ENCODE assay signal across 10 cellular contexts in genomic region chr20:54172856-54173652, GRCh38. TPM values are rescaled to one million over a fixed set of nuclear protein-coding genes. Genes with fewer than 3 reads are reported as not detected.
A peak's percentile ranks its signal among the peaks of the same experiment; 100 is the strongest.
DNase-seq lines count a peak whose midpoint lies in the region; ATAC-seq and TF ChIP-seq lines count a peak whose summit lies in the region.
"Had no signal": no experiment of that assay in that cellular context is flagged by ENCODE, and none has a peak within 500 bp of the region (broad histone marks: within the 10 kb centered on the region; RNA-seq: fewer than 3 reads in every experiment).

No MANE protein-coding gene starts in this region.

- no peak for TF ChIP-seq POLR2A in stomach (IDR thresholded peaks at IDR 0.05)

- H4K20me1 ChIP-seq in OCI-LY7 (ENCODE audit: insufficient read depth, low read length), result no peaks in the 10 kb centered on the region

- H3K4me1 ChIP-seq in HEK293 (ENCODE audit: control insufficient read depth, insufficient read depth, low read length) (peaks cover 15% of the 10 kb centered on the region), OCI-LY7 (ENCODE audit: insufficient read depth, low read length, poor library complexity, severe bottlenecking) (no peaks in the 10 kb centered on the region), stomach (peaks cover 22 to 27% (median 25%) of the 10 kb centered on the region in 4 donors)

- DNase-seq in AG10803 (ENCODE audit: low read depth) (no peak), left lobe of liver (ENCODE audit: low spot score) (no peak), OCI-LY7 (ENCODE audit: low spot score) (no peak), stomach (no peak)
- peak; percentile 11 for DNase-seq in activated naive CD8-positive, alpha-beta T cell treated with anti-CD3 and anti-CD28 coated beads, Interleukin-2, amount 50 U/mL, for 24 hours
- DNase-seq in activated CD4-positive, CD25-positive, alpha-beta regulatory T cell treated with anti-CD3 and anti-CD28 coated beads, Interleukin-2, amount 50 U/mL, for 72 hours, result no peak
- DNase-seq: small intestine had no signal

- no peak overlapping the region for H2AFZ ChIP-seq in OCI-LY7 (ENCODE audit: low read length)

- no peaks in the 10 kb centered on the region for H3K9me3 Mint-ChIP-seq in activated naive CD8-positive, alpha-beta T cell treated with anti-CD3 and anti-CD28 coated beads, Interleukin-2, amount 50 U/mL, for 24 hours

- peaks cover 21 to 99% (median 49%) of the 10 kb centered on the region in 3 donors for H3K27me3 ChIP-seq in stomach

- TF ChIP-seq CTCF in AG10803 (conservative IDR thresholded peaks at IDR 0.05; ENCODE audit: low read length) (no peak), HEK293 (tag by site-specific recombination; IDR thresholded peaks at IDR 0.05) (peak; percentile 41; the same call in 1 of the 2 replicates), OCI-LY7 (conservative IDR thresholded peaks at IDR 0.05; ENCODE audit: low read length) (no peak), stomach (IDR thresholded peaks at IDR 0.05) (no peak)

- H3K36me3 ChIP-seq in HEK293 (ENCODE audit: control insufficient read depth in 2 of 2, insufficient read depth in 1 of 2, low read length in 2 of 2), result no peaks in the 10 kb centered on the region
- H3K36me3 ChIP-seq in OCI-LY7 (ENCODE audit: insufficient read depth, low read length), result no peaks in the 10 kb centered on the region
- no peaks in the 10 kb centered on the region for H3K36me3 ChIP-seq in stomach

- H3K27ac Mint-ChIP-seq in activated naive CD8-positive, alpha-beta T cell treated with anti-CD3 and anti-CD28 coated beads, Interleukin-2, amount 50 U/mL, for 24 hours, result no peak overlapping the region

- H3K4me2 ChIP-seq in OCI-LY7 (ENCODE audit: low read length), result no peak overlapping the region

- peak; percentile 43 for ATAC-seq in activated naive CD8-positive, alpha-beta T cell treated with anti-CD3 and anti-CD28 coated beads, Interleukin-2, amount 50 U/mL, for 24 hours
- ATAC-seq in left lobe of liver (peak; percentile 31), HG03469 (IDR thresholded peaks at IDR 0.05; ENCODE audit: unreplicated experiment) (no peak)

- no peaks in the 10 kb centered on the region for H3K36me3 Mint-ChIP-seq in activated naive CD8-positive, alpha-beta T cell treated with anti-CD3 and anti-CD28 coated beads, Interleukin-2, amount 50 U/mL, for 24 hours (ENCODE audit: low read depth)

- intact Hi-C loops in OCI-LY7 (cut with micrococcal nuclease; ENCODE audit: unreplicated experiment) (no loop called here), stomach (cut with DNase I; ENCODE audit: low total_unique reads) (no loop called here)

- peaks cover 74% of the 10 kb centered on the region for H3K27me3 Mint-ChIP-seq in activated naive CD8-positive, alpha-beta T cell treated with anti-CD3 and anti-CD28 coated beads, Interleukin-2, amount 50 U/mL, for 24 hours

- no peaks in the 10 kb centered on the region for H3K9me3 ChIP-seq in HEK293 (ENCODE audit: control insufficient read depth, insufficient read depth, low read depth, low read length)
- no peaks in the 10 kb centered on the region for H3K9me3 ChIP-seq in OCI-LY7 (ENCODE audit: low read length)
- no peaks in the 10 kb centered on the region for H3K9me3 ChIP-seq in stomach

- POLR2A ChIA-PET in HEK293 (lab: Yijun Ruan, JAX) (no interaction called here), OCI-LY7 (lab: Charles Lee) (interaction anchor here (0.6 kb wide), 1 partner anchor 63 kb away, joined by 3 read pairs; no protein-coding TSS in a partner anchor)

- H3K4me1 Mint-ChIP-seq in activated naive CD8-positive, alpha-beta T cell treated with anti-CD3 and anti-CD28 coated beads, Interleukin-2, amount 50 U/mL, for 24 hours, result peaks cover 13% of the 10 kb centered on the region

- H3K27ac ChIP-seq in HEK293 (ENCODE audit: extremely low read depth, low read depth, low read length) (peak overlapping the region; percentile 8; the same call in 1 of the 2 replicates), OCI-LY7 (ENCODE audit: low read depth, low read length, poor library complexity, severe bottlenecking) (no peak overlapping the region), stomach (no peak overlapping the region)

- BruUV-seq in OCI-LY7 (replicated peaks; lab: Mats Ljungman, UMichigan), result no TSS peak

- peak overlapping the region; percentile 36 for H3K4me3 Mint-ChIP-seq in activated naive CD8-positive, alpha-beta T cell treated with anti-CD3 and anti-CD28 coated beads, Interleukin-2, amount 50 U/mL, for 24 hours

- no peaks in the 10 kb centered on the region for H3K9me2 ChIP-seq in OCI-LY7 (ENCODE audit: insufficient read depth, low read length)

- CTCF ChIA-PET in HEK293 (lab: Yijun Ruan, JAX), result interaction anchor here (0.6 kb wide), 1 partner anchor 69 kb away, joined by 3 read pairs; no protein-coding TSS in a partner anchor
- CTCF ChIA-PET in OCI-LY7 (lab: Charles Lee; ENCODE audit: unreplicated experiment), result no interaction called here

- WGBS in stomach, 5 donors, result 1 to 5% (median 2%) methylated on average over 33 to 66 of the region's 66 CpGs

- TF ChIP-seq EP300 in stomach (IDR thresholded peaks at IDR 0.05), result no peak

- no peaks in the 10 kb centered on the region for H3K79me2 ChIP-seq in OCI-LY7 (ENCODE audit: insufficient read depth, low read depth, low read length)

- H3K4me3 ChIP-seq in AG10803 (ENCODE audit: low read length) (peak overlapping the region; percentile 35), HEK293 (ENCODE audit: low read depth, low read length) (peak overlapping the region; percentile 27), OCI-LY7 (ENCODE audit: low read depth, low read length, poor library complexity, severe bottlenecking) (no peak overlapping the region), stomach (peak overlapping the region in 2 of 4 donors; percentile 23 to 38)

TF ChIP-seq in HEK293, 187 proteins besides CTCF, POLR2A, EP300 and RAD21 (continues in another document):
- TF ChIP-seq ZNF76 (tag by site-specific recombination; IDR thresholded peaks at IDR 0.05; ENCODE audit: borderline replicate concordance, low read depth), result 0 out of 2 replicates have a peak, but pooled peaks have one; percentile 45
- TF ChIP-seq PRDM10 (tag by site-specific recombination; IDR thresholded peaks at IDR 0.05), result peak; percentile 24
- TF ChIP-seq ZNF366 (tag by site-specific recombination; conservative IDR thresholded peaks at IDR 0.05), result no peak
- no peak for TF ChIP-seq PRDM1 (tag by site-specific recombination; IDR thresholded peaks at IDR 0.05)
- no peak for TF ChIP-seq ZNF701 (tag by site-specific recombination; IDR thresholded peaks at IDR 0.05)
- no peak for TF ChIP-seq ZBTB6 (tag by site-specific recombination; IDR thresholded peaks at IDR 0.05)
- no peak for TF ChIP-seq ZNF211 (tag by site-specific recombination; IDR thresholded peaks at IDR 0.05; ENCODE audit: low read depth)
- no peak for TF ChIP-seq EGR2 (tag by site-specific recombination; IDR thresholded peaks at IDR 0.05; ENCODE audit: low read depth)
- TF ChIP-seq ZNF391 (tag by site-specific recombination; IDR thresholded peaks at IDR 0.05; ENCODE audit: borderline replicate concordance, low read depth), result no peak
- TF ChIP-seq ZNF830 (tag by site-specific recombination; IDR thresholded peaks at IDR 0.05; ENCODE audit: low read depth), result no peak
- no peak for TF ChIP-seq BCL11B (tag by site-specific recombination; IDR thresholded peaks at IDR 0.05; ENCODE audit: low read depth)

RNA-seq across cellular contexts. Expression of gene CYP24A1, which starts 0.7 kb away (rescaled TPM):
- total RNA-seq in left lobe of liver, result not detected
- total RNA-seq in OCI-LY7 (2014; rRNA removed; shearing (Covaris generic)), result not detected in 2 replicates
- total RNA-seq in OCI-LY7 (2022), result not detected in 2 replicates
- not detected for total RNA-seq in stomach
- 1 to 10 TPM in 1 of 3 donors, not detected in 2; 1.2 TPM for polyA plus RNA-seq in stomach
- total RNA-seq: T-helper 1 cell treated with Interleukin-12 subunit alpha and Interleukin-12 subunit beta and Interleukin-4 antibody, amounts not matched to agents 30 ng/mL and 1 ng/mL, for 36 hours had no signal

RNA-seq across cellular contexts. Expression of gene PFDN4, which starts 34.8 kb away (rescaled TPM):
- total RNA-seq in left lobe of liver (4.3 TPM), OCI-LY7 (2022) (29.7 and 36.8 TPM in 2 replicates), stomach (10 to 100 TPM; 49.8 to 69.4 (median 61.6) TPM)
- total RNA-seq in OCI-LY7 (2014; rRNA removed; shearing (Covaris generic)), result 40.7 and 52.5 TPM in 2 replicates
- 10 to 100 TPM; 61.8 to 70.6 (median 64.3) TPM for polyA plus RNA-seq in stomach
